In genomic region chr21:42621828-42622199, GRCh38 we compare ENCODE assay signal across 18 cellular contexts. TPM values are rescaled to one million over a fixed set of nuclear protein-coding genes. Genes with fewer than 3 reads are reported as not detected.
DNase-seq lines count a peak whose midpoint lies in the region; TF ChIP-seq lines count a peak whose summit lies in the region.
"Had no signal": no experiment of that assay in that cellular context is flagged by ENCODE, and none has a peak within 500 bp of the region (broad histone marks: within the 10 kb centered on the region; RNA-seq: fewer than 3 reads in every experiment).

No MANE protein-coding gene starts in this region.

- H3K27me3 Mint-ChIP-seq in mesothelial cell of epicardium (ENCODE audit: low read depth), result peaks cover 46% of the 10 kb centered on the region
- peaks cover 40% of the 10 kb centered on the region for H3K27me3 Mint-ChIP-seq in activated T-helper 2 cell treated with anti-CD3 and anti-CD28 coated beads, Interferon-gamma antibody, Interleukin-2, Interleukin-4, amounts not matched to agents 10 μg/mL and 5 μg/mL and 100 μg/mL, durations not matched to agents 14 hours and 24 hours and 36 hours (ENCODE audit: low read depth)

- no peak overlapping the region for H3K4me2 ChIP-seq in neuronal stem cell (ENCODE audit: insufficient read depth, low read length, poor library complexity, severe bottlenecking)
- H3K4me2 ChIP-seq in hepatocyte, result no peak overlapping the region

- no peaks in the 10 kb centered on the region for H3K9me3 ChIP-seq in neuronal stem cell (replicated peaks in 1 of 2; ENCODE audit: control insufficient read depth in 2 of 2, insufficient read depth in 1 of 2, low read depth in 1 of 2, low read length in 2 of 2)
- no peaks in the 10 kb centered on the region for H3K9me3 ChIP-seq in hepatocyte (ENCODE audit: low read depth)
- H3K9me3 ChIP-seq: heart left ventricle had no signal

- H2AFZ ChIP-seq in neuronal stem cell (ENCODE audit: low read length), result peak overlapping the region; percentile 61
- H2AFZ ChIP-seq in hepatocyte, result no peak overlapping the region

- H3K27me3 ChIP-seq in neuronal stem cell (ENCODE audit: control insufficient read depth in 3 of 3, insufficient read depth in 3 of 3, low read depth in 1 of 3, low read length in 3 of 3) (peaks cover 0 to 54% (median 0%) of the 10 kb centered on the region in 3 experiments), hepatocyte (no peaks in the 10 kb centered on the region)

- H3K14ac ChIP-seq in neuronal stem cell (ENCODE audit: low read length), result no peak overlapping the region

- no peak overlapping the region for H3K27ac Mint-ChIP-seq in mesothelial cell of epicardium
- no peak overlapping the region for H3K27ac Mint-ChIP-seq in activated T-helper 2 cell treated with anti-CD3 and anti-CD28 coated beads, Interferon-gamma antibody, Interleukin-2, Interleukin-4, amounts not matched to agents 10 μg/mL and 5 μg/mL and 100 μg/mL, durations not matched to agents 14 hours and 24 hours and 36 hours
- H3K27ac Mint-ChIP-seq: activated naive CD8-positive, alpha-beta T cell treated with anti-CD3 and anti-CD28 coated beads, Interleukin-2, amount 10 ng/mL, durations not matched to agents 7 days and 5 days; CD8-positive, alpha-beta memory T cell had no signal

- H2BK5ac ChIP-seq in neuronal stem cell (ENCODE audit: low read length), result no peak overlapping the region

- H3K9me2 ChIP-seq in hepatocyte (replicated peaks; ENCODE audit: insufficient read depth), result no peaks in the 10 kb centered on the region

- H3K4me3 Mint-ChIP-seq in mesothelial cell of epicardium, result no peak overlapping the region
- no peak overlapping the region for H3K4me3 Mint-ChIP-seq in activated T-helper 2 cell treated with anti-CD3 and anti-CD28 coated beads, Interferon-gamma antibody, Interleukin-2, Interleukin-4, amounts not matched to agents 10 μg/mL and 5 μg/mL and 100 μg/mL, durations not matched to agents 14 hours and 24 hours and 36 hours (ENCODE audit: low read depth)
- H3K4me3 Mint-ChIP-seq: activated naive CD8-positive, alpha-beta T cell treated with anti-CD3 and anti-CD28 coated beads, Interleukin-2, amount 10 ng/mL, durations not matched to agents 7 days and 5 days; CD8-positive, alpha-beta memory T cell had no signal

- H3K36me3 Mint-ChIP-seq in mesothelial cell of epicardium, result no peaks in the 10 kb centered on the region
- H3K36me3 Mint-ChIP-seq in activated T-helper 2 cell treated with anti-CD3 and anti-CD28 coated beads, Interferon-gamma antibody, Interleukin-2, Interleukin-4, amounts not matched to agents 10 μg/mL and 5 μg/mL and 100 μg/mL, durations not matched to agents 14 hours and 24 hours and 36 hours (ENCODE audit: low read depth), result no peaks in the 10 kb centered on the region
- H3K36me3 Mint-ChIP-seq: activated naive CD8-positive, alpha-beta T cell treated with anti-CD3 and anti-CD28 coated beads, Interleukin-2, amount 10 ng/mL, durations not matched to agents 7 days and 5 days; CD8-positive, alpha-beta memory T cell had no signal

- no peak overlapping the region for H3K23ac ChIP-seq in neuronal stem cell (ENCODE audit: low read depth, low read length, poor library complexity)

- H3K9ac ChIP-seq in neuronal stem cell (ENCODE audit: low read depth, low read length, poor library complexity), result no peak overlapping the region

- no peak overlapping the region for H2BK12ac ChIP-seq in neuronal stem cell (ENCODE audit: low read length)

- no peak overlapping the region for H2BK15ac ChIP-seq in neuronal stem cell (ENCODE audit: low read length)

- H3K4me1 ChIP-seq in neuronal stem cell (ENCODE audit: control insufficient read depth in 2 of 2, insufficient read depth in 1 of 2, low read depth in 1 of 2, low read length in 2 of 2), result peaks cover 7 to 15% of the 10 kb centered on the region in 2 donors
- peaks cover 6% of the 10 kb centered on the region for H3K4me1 ChIP-seq in hepatocyte (ENCODE audit: insufficient read depth)

- H2BK120ac ChIP-seq in neuronal stem cell (ENCODE audit: low read depth, low read length), result no peak overlapping the region

- H3K4ac ChIP-seq in neuronal stem cell (ENCODE audit: low read length), result no peak overlapping the region

- intact Hi-C loops in activated T-helper 2 cell treated with anti-CD3 and anti-CD28 coated beads, Interferon-gamma antibody, Interleukin-2, Interleukin-4, amounts not matched to agents 10 μg/mL and 5 μg/mL and 100 μg/mL, durations not matched to agents 14 hours and 24 hours and 36 hours (cut with micrococcal nuclease), result no loop called here

- TF ChIP-seq CTCF in epithelial cell of proximal tubule (conservative IDR thresholded peaks at IDR 0.05; ENCODE audit: low read depth, low read length) (no peak), mesothelial cell of epicardium (IDR thresholded peaks at IDR 0.05; ENCODE audit: unreplicated experiment) (no peak), hepatocyte (IDR thresholded peaks at IDR 0.05; ENCODE audit: poor library complexity) (no peak)

- H3K4me3 ChIP-seq in epithelial cell of proximal tubule (ENCODE audit: low read depth, low read length) (no peak overlapping the region), neuronal stem cell (ENCODE audit: low read length in 2 of 2) (no peak overlapping the region), hepatocyte (no peak overlapping the region)
- H3K4me3 ChIP-seq: heart left ventricle had no signal

- H4K91ac ChIP-seq in neuronal stem cell (ENCODE audit: low read depth, low read length, poor library complexity), result no peak overlapping the region

- no peak overlapping the region for H2AK5ac ChIP-seq in neuronal stem cell (ENCODE audit: low read depth, low read length)

- H3K79me1 ChIP-seq in neuronal stem cell (ENCODE audit: low read depth, low read length), result no peaks in the 10 kb centered on the region

- H3K27ac ChIP-seq in neuronal stem cell (replicated peaks; ENCODE audit: low read length), result no peak overlapping the region
- H3K27ac ChIP-seq in hepatocyte, result no peak overlapping the region
- H3K27ac ChIP-seq: heart left ventricle, HL-60 had no signal

- DNase-seq in Ammon's horn (ENCODE audit: low spot score) (peak; percentile 52), NCI-H2107 (lab: John Stamatoyannopoulos, UW) (peak; percentile 58), epithelial cell of proximal tubule (ENCODE audit: low read depth) (peak; percentile 94), neuronal stem cell (ENCODE audit: low spot score) (no peak), mesothelial cell of epicardium (ENCODE audit: low spot score in 2 of 2, unreplicated experiment in 2 of 2) (no peak), hepatocyte (ENCODE audit: low spot score) (no peak), NCI-H1436 (lab: John Stamatoyannopoulos, UW) (no peak)
- DNase-seq in activated T-helper 2 cell treated with anti-CD3 and anti-CD28 coated beads, Interferon-gamma antibody, Interleukin-2, Interleukin-4, amounts not matched to agents 10 μg/mL and 5 μg/mL and 100 μg/mL, durations not matched to agents 14 hours and 24 hours and 36 hours (ENCODE audit: low spot score), result no peak
- DNase-seq: activated CD4-positive, alpha-beta T cell treated with anti-CD3 and anti-CD28 coated beads for 48 hours; activated naive CD8-positive, alpha-beta T cell treated with anti-CD3 and anti-CD28 coated beads, Interleukin-2, amount 10 ng/mL, durations not matched to agents 7 days and 5 days; CD8-positive, alpha-beta memory T cell; cerebellar nuclear complex; GF-D8; heart left ventricle; KG1; NCI-H1930; SIG-M5 had no signal

- no peaks in the 10 kb centered on the region for H4K20me1 ChIP-seq in hepatocyte (ENCODE audit: insufficient read depth, poor library complexity, severe bottlenecking)

- H3K4me1 Mint-ChIP-seq in mesothelial cell of epicardium, result peaks cover 5% of the 10 kb centered on the region
- H3K4me1 Mint-ChIP-seq in activated T-helper 2 cell treated with anti-CD3 and anti-CD28 coated beads, Interferon-gamma antibody, Interleukin-2, Interleukin-4, amounts not matched to agents 10 μg/mL and 5 μg/mL and 100 μg/mL, durations not matched to agents 14 hours and 24 hours and 36 hours (ENCODE audit: low read depth), result no peaks in the 10 kb centered on the region
- H3K4me1 Mint-ChIP-seq: activated naive CD8-positive, alpha-beta T cell treated with anti-CD3 and anti-CD28 coated beads, Interleukin-2, amount 10 ng/mL, durations not matched to agents 7 days and 5 days; CD8-positive, alpha-beta memory T cell had no signal

- no peaks in the 10 kb centered on the region for H3K36me3 ChIP-seq in neuronal stem cell (replicated peaks in 1 of 2; ENCODE audit: control insufficient read depth in 2 of 2, insufficient read depth in 2 of 2, low read length in 2 of 2)
- no peaks in the 10 kb centered on the region for H3K36me3 ChIP-seq in hepatocyte (replicated peaks; ENCODE audit: insufficient read depth, low read depth)
- H3K36me3 ChIP-seq: heart left ventricle had no signal

- no peak overlapping the region for H4K8ac ChIP-seq in neuronal stem cell (ENCODE audit: low read depth, low read length)

- H3K79me2 ChIP-seq in hepatocyte, result no peaks in the 10 kb centered on the region

- WGBS in neuronal stem cell (ENCODE audit: extremely low coverage in 2 of 2, insufficient read length in 2 of 2, insufficient replicate concordance in 1 of 2), 2 donors, result no CpG with 5 or more reads among the region's 10 CpGs
- WGBS in hepatocyte (ENCODE audit: low lambda C conversion rate, missing lambda C conversion rate), result 82% methylated on average over 10 of the region's 10 CpGs

- H3K9me3 Mint-ChIP-seq in mesothelial cell of epicardium, result peaks cover 3% of the 10 kb centered on the region
- H3K9me3 Mint-ChIP-seq in activated T-helper 2 cell treated with anti-CD3 and anti-CD28 coated beads, Interferon-gamma antibody, Interleukin-2, Interleukin-4, amounts not matched to agents 10 μg/mL and 5 μg/mL and 100 μg/mL, durations not matched to agents 14 hours and 24 hours and 36 hours, result no peaks in the 10 kb centered on the region
- H3K9me3 Mint-ChIP-seq: activated naive CD8-positive, alpha-beta T cell treated with anti-CD3 and anti-CD28 coated beads, Interleukin-2, amount 10 ng/mL, durations not matched to agents 7 days and 5 days; CD8-positive, alpha-beta memory T cell had no signal

- H3K18ac ChIP-seq in neuronal stem cell (ENCODE audit: low read length), result no peak overlapping the region

RNA-seq across cellular contexts. Expression of gene PDE9A, which starts 31.6 kb away (rescaled TPM):
- 1.3 and 2.0 TPM in 2 replicates for total RNA-seq in epithelial cell of proximal tubule
- polyA plus RNA-seq in neuronal stem cell (2013, experiment 1 of 2), result 44.9 TPM
- polyA plus RNA-seq in neuronal stem cell (2013, experiment 2 of 2), result 45.6 TPM
- 26.1 to 27.4 TPM (median 26.5 TPM) in 3 replicates for total RNA-seq in mesothelial cell of epicardium
- 19.6 and 21.0 TPM in 2 replicates for total RNA-seq in hepatocyte
- polyA plus RNA-seq in hepatocyte, result 14.3 and 18.2 TPM in 2 replicates
- total RNA-seq in activated T-helper 2 cell treated with anti-CD3 and anti-CD28 coated beads, Interferon-gamma antibody, Interleukin-2, Interleukin-4, amounts not matched to agents 10 μg/mL and 5 μg/mL and 100 μg/mL, durations not matched to agents 14 hours and 24 hours and 36 hours, result 16.6 and 17.5 TPM in 2 replicates

Comparison
In these comparisons a context has a peak if more than half of its experiments do, and no peak if none do; other contexts are left out.
1. DNase-seq: peak in Ammon's horn (single experiment), NCI-H2107 (single experiment) and epithelial cell of proximal tubule (single experiment); none in neuronal stem cell (single experiment), mesothelial cell of epicardium (0 of 2), hepatocyte (single experiment), NCI-H1436 (single experiment) and activated T-helper 2 cell treated with anti-CD3 and anti-CD28 coated beads, Interferon-gamma antibody, Interleukin-2, Interleukin-4, amounts not matched to agents 10 μg/mL and 5 μg/mL and 100 μg/mL, durations not matched to agents 14 hours and 24 hours and 36 hours (single experiment).